In the genomic region with DNA sequence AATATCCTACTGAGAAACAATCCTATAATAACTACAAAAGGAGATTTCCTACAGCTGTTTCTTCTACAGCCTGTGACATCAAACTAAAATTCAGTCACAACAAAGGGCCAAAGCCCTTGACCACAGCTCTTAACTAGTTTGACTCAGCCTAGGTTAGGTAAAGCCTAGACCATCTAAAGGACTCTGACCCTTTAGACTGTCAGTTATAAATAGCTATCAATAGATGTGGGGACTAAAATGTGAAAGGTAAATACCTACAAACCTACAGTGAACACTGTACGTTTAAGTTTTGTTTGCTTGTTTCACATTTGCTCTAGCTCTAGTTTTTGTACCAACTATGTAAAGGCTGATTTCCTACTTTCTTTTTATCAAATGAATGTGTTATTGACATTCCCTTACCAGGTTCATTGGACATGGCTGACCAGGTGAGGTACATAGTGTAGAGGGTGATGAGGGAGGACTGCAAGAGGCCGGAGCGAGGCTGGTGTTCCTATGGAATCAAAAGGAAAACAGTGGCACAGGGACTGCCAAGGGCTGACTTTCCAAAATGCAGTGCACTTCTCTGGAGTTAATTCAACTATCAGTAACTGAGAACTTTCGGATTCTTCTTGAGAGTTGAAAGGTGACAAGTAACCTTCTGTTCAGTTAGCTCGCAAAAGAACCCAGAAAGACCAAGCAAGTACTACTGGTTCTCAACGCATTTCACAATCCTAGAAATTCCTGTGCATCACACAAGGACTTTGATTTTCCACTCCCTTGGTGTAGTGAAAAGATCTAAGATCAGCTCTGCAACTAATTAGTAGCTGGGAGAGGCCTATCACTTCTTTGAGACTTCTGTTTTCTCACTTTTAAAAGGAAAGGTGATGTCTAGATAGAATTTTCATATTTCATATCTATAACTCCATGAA, we compare ENCODE assay signal across 30 cellular contexts.
"Had no signal": no experiment of that assay in that cellular context is flagged by ENCODE, and none has a peak within 500 bp of the region (broad histone marks: within the 10 kb centered on the region; RNA-seq: fewer than 3 reads in every experiment).

No MANE protein-coding gene starts in this region.

- ATAC-seq: activated CD4-positive, CD25-positive, alpha-beta regulatory T cell treated with anti-CD3 and anti-CD28 coated beads, Interleukin-2, amount 50 U/mL, for 24 hours; foreskin keratinocyte; heart right ventricle; pancreas; psoas muscle; stimulated activated naive B cell treated with anti-CD40 and anti-IgM and Interleukin-4, amounts not matched to agents 10 μg/mL and 1 μg/mL and 100 μg/mL, for 72 hours; upper lobe of right lung had no signal

- H3K9me3 ChIP-seq: ascending aorta, esophagus muscularis mucosa, heart right ventricle, left ventricle myocardium inferior, pancreas, psoas muscle, stomach, thyroid gland, upper lobe of right lung had no signal

- H3K9me3 Mint-ChIP-seq: activated CD4-positive, alpha-beta memory T cell treated with anti-CD3 and anti-CD28 coated beads for 36 hours; activated CD4-positive, alpha-beta T cell treated with anti-CD3 and anti-CD28 coated beads, Interleukin-2, amount 10 ng/mL, durations not matched to agents 24 days and 14 days; activated naive CD8-positive, alpha-beta T cell treated with anti-CD3 and anti-CD28 coated beads for 36 hours; brain; neural crest cell; stimulated activated naive B cell treated with anti-CD40 and anti-IgM and Interleukin-4, amounts not matched to agents 10 μg/mL and 1 μg/mL and 100 μg/mL, for 72 hours had no signal

- DNase-seq: activated CD4-positive, alpha-beta memory T cell treated with anti-CD3 and anti-CD28 coated beads for 36 hours; activated CD4-positive, alpha-beta T cell treated with anti-CD3 and anti-CD28 coated beads, Interleukin-2, amount 10 ng/mL, durations not matched to agents 24 days and 14 days; activated CD8-positive, alpha-beta memory T cell treated with anti-CD3 and anti-CD28 coated beads, Interleukin-2, amount 50 U/mL, for 4 hours; activated effector memory CD4-positive, alpha-beta T cell treated with Interleukin-2 at 50 U/mL for 16 hours; activated naive CD4-positive, alpha-beta T cell treated with Interleukin-2 at 50 U/mL for 16 hours; activated naive CD8-positive, alpha-beta T cell treated with anti-CD3 and anti-CD28 coated beads for 36 hours; activated T-cell treated with anti-CD3 and anti-CD28 coated beads, Interleukin-2, amount 50 U/mL, for 48 hours; caudate nucleus; cortex of kidney; foreskin keratinocyte; heart right ventricle; left ventricle myocardium inferior; nucleus accumbens; pancreas; psoas muscle; stimulated activated CD4-positive, alpha-beta T cell treated with anti-CD3 and anti-CD28 coated beads, Interleukin-15, amount 100 ng/mL, for 24 hours; stimulated activated CD4-positive, alpha-beta T cell treated with anti-CD3 and anti-CD28 coated beads, Interleukin-2, amount 100 ng/mL, for 24 hours; stimulated activated naive B cell treated with anti-CD40 and anti-IgM and Interleukin-4, amounts not matched to agents 10 μg/mL and 1 μg/mL and 100 μg/mL, for 72 hours; stomach; thyroid gland; upper lobe of right lung; WERI-Rb-1 had no signal

- H3K4me1 Mint-ChIP-seq: activated CD4-positive, alpha-beta T cell treated with anti-CD3 and anti-CD28 coated beads, Interleukin-2, amount 10 ng/mL, durations not matched to agents 24 days and 14 days; activated naive CD8-positive, alpha-beta T cell treated with anti-CD3 and anti-CD28 coated beads for 36 hours; brain; neural crest cell had no signal

- FAIRE-seq: endothelial cell of umbilical vein, islet of Langerhans, pancreas had no signal

- H3K4me3 Mint-ChIP-seq: activated CD4-positive, alpha-beta memory T cell treated with anti-CD3 and anti-CD28 coated beads for 36 hours; activated CD4-positive, alpha-beta T cell treated with anti-CD3 and anti-CD28 coated beads, Interleukin-2, amount 10 ng/mL, durations not matched to agents 24 days and 14 days; activated naive CD8-positive, alpha-beta T cell treated with anti-CD3 and anti-CD28 coated beads for 36 hours; brain; neural crest cell; stimulated activated naive B cell treated with anti-CD40 and anti-IgM and Interleukin-4, amounts not matched to agents 10 μg/mL and 1 μg/mL and 100 μg/mL, for 72 hours had no signal

- H3K4me1 ChIP-seq: ascending aorta, foreskin keratinocyte, pancreas, stomach, upper lobe of right lung had no signal

- H3K4me3 ChIP-seq: ascending aorta, esophagus muscularis mucosa, heart right ventricle, left ventricle myocardium inferior, lung, pancreas, psoas muscle, stomach, thyroid gland, upper lobe of right lung had no signal

- H3K27me3 ChIP-seq: ascending aorta, esophagus muscularis mucosa, foreskin keratinocyte, heart right ventricle, pancreas, stomach, thyroid gland, upper lobe of right lung had no signal

- H3K27me3 Mint-ChIP-seq: activated CD4-positive, alpha-beta memory T cell treated with anti-CD3 and anti-CD28 coated beads for 36 hours; activated CD4-positive, alpha-beta T cell treated with anti-CD3 and anti-CD28 coated beads, Interleukin-2, amount 10 ng/mL, durations not matched to agents 24 days and 14 days; activated naive CD8-positive, alpha-beta T cell treated with anti-CD3 and anti-CD28 coated beads for 36 hours; brain; stimulated activated naive B cell treated with anti-CD40 and anti-IgM and Interleukin-4, amounts not matched to agents 10 μg/mL and 1 μg/mL and 100 μg/mL, for 72 hours had no signal

- H3K27ac ChIP-seq: ascending aorta, esophagus muscularis mucosa, foreskin keratinocyte, heart right ventricle, left ventricle myocardium inferior, pancreas, psoas muscle, stomach, thyroid gland, upper lobe of right lung, WERI-Rb-1 had no signal

- H3K27ac Mint-ChIP-seq: activated CD4-positive, alpha-beta memory T cell treated with anti-CD3 and anti-CD28 coated beads for 36 hours; activated CD4-positive, alpha-beta T cell treated with anti-CD3 and anti-CD28 coated beads, Interleukin-2, amount 10 ng/mL, durations not matched to agents 24 days and 14 days; activated naive CD8-positive, alpha-beta T cell treated with anti-CD3 and anti-CD28 coated beads for 36 hours; brain; stimulated activated naive B cell treated with anti-CD40 and anti-IgM and Interleukin-4, amounts not matched to agents 10 μg/mL and 1 μg/mL and 100 μg/mL, for 72 hours had no signal
